8 cellular contexts compared by ENCODE assay signal in the genomic region with DNA sequence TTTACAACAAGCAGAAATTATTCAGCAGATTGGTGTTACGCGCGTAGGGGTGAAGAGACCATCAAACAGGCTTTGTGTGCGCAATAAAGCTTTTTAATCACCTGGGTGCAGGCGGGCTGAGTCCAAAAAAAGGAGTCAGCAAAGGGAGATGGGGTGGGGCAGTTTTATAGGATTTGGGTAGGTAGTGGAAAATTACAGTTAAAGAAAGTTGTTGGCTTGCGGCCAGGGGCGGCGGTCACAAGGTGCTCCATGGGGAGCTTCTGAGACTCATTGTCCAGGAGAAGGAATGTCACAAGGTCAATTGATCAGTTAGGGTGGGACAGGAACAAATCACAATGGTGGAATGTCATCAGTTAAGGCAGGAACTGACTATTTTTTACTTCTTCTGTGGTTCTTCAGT.
DNase-seq lines count a peak whose midpoint lies in the region; ATAC-seq, FAIRE-seq and TF ChIP-seq lines count a peak whose summit lies in the region.
"Not testable (repeated sequence)": the region's sequence is repeated elsewhere in the genome, so short reads cannot be mapped to it uniquely, and the experiment has no call there.

No MANE protein-coding gene starts in this region.

- not testable (repeated sequence) for TF ChIP-seq CTCF in H9 (conservative IDR thresholded peaks at IDR 0.05); K562 (IDR thresholded peaks at IDR 0.05 in 2 of 3, conservative IDR thresholded peaks at IDR 0.05 in 1 of 3; ENCODE audit: insufficient read depth in 2 of 3, low read depth in 1 of 3, low read length in 3 of 3); endothelial cell of umbilical vein (IDR thresholded peaks at IDR 0.05; ENCODE audit: extremely low read depth in 1 of 2, insufficient read depth in 1 of 2, low read depth in 1 of 2, low read length in 2 of 2); nephron (IDR thresholded peaks at IDR 0.05; ENCODE audit: unreplicated experiment in 3 of 3)

- peak overlapping the region; percentile 80 for H2AK5ac ChIP-seq in H9 (ENCODE audit: insufficient read length, low read length)

- H2BK120ac ChIP-seq in H9 (ENCODE audit: low read depth, low read length, poor library complexity, severe bottlenecking), result peak overlapping the region; percentile 44

- peaks cover 64% of the 10 kb centered on the region for H3K4me1 ChIP-seq in BLaER1
- not testable (repeated sequence) for H3K4me1 ChIP-seq in H9 (ENCODE audit: insufficient read depth, low read length); K562 (replicated peaks in 1 of 2; ENCODE audit: control insufficient read depth in 2 of 2, insufficient read depth in 2 of 2, low read length in 2 of 2)
- H3K4me1 ChIP-seq in Karpas-422 (ENCODE audit: low read length), result peaks cover 57% of the 10 kb centered on the region
- H3K4me1 ChIP-seq in endothelial cell of umbilical vein (ENCODE audit: control insufficient read depth, extremely low read depth, insufficient read depth, low read length), result peaks cover 54% of the 10 kb centered on the region
- peaks cover 32% of the 10 kb centered on the region; the same call in 1 of the 2 replicates for H3K4me1 ChIP-seq in iPS-20b (ENCODE audit: insufficient read depth, low read length)

- H2AFZ ChIP-seq in H9 (ENCODE audit: low read length); K562 (ENCODE audit: low read depth, low read length); endothelial cell of umbilical vein (ENCODE audit: low read depth, low read length): not testable (repeated sequence)
- 0 out of 2 replicates have a peak overlapping the region, but pooled peaks have one; percentile 34 for H2AFZ ChIP-seq in Karpas-422 (ENCODE audit: low read length)

- H3K18ac ChIP-seq in H9 (ENCODE audit: insufficient read length, low read depth, low read length), result not testable (repeated sequence)

- not testable (repeated sequence) for H3K9me1 ChIP-seq in K562 (ENCODE audit: control insufficient read depth, insufficient read depth, low read length); endothelial cell of umbilical vein (replicated peaks; ENCODE audit: control insufficient read depth, extremely low read depth, insufficient read depth, low read length)

- H3K27ac Mint-ChIP-seq in H9 (peak overlapping the region; percentile 89 to 97 (median 92)), nephron (peak overlapping the region; percentile 2 to 25 (median 2))
- peak overlapping the region; percentile 27 for H3K27ac Mint-ChIP-seq in stimulated activated naive B cell treated with anti-CD40 and anti-IgM and Interleukin-4, amounts not matched to agents 10 μg/mL and 1 μg/mL and 100 μg/mL, for 72 hours

- peaks cover 7 to 14% of the 10 kb centered on the region in 2 experiments for H3K9me3 Mint-ChIP-seq in H9
- H3K9me3 Mint-ChIP-seq in nephron; stimulated activated naive B cell treated with anti-CD40 and anti-IgM and Interleukin-4, amounts not matched to agents 10 μg/mL and 1 μg/mL and 100 μg/mL, for 72 hours: not testable (repeated sequence)

- not testable (repeated sequence) for H3K4ac ChIP-seq in H9 (ENCODE audit: low read depth, low read length)

- POLR2A ChIA-PET in K562 (lab: Yijun Ruan, JAX); endothelial cell of umbilical vein (lab: Charles Lee): not testable (repeated sequence)

- BruUV-seq in K562 (replicated peaks; lab: Mats Ljungman, UMichigan); endothelial cell of umbilical vein (replicated peaks; lab: Mats Ljungman, UMichigan): not testable (repeated sequence)

- in situ Hi-C loops in K562 (cut with MboI), result not testable (repeated sequence)

- not testable (repeated sequence) for H3K36me3 ChIP-seq in BLaER1; Karpas-422 (ENCODE audit: insufficient read depth, low read length); K562 (ENCODE audit: control insufficient read depth, insufficient read depth, low read length); endothelial cell of umbilical vein (ENCODE audit: control insufficient read depth in 2 of 2, extremely low read depth in 1 of 2, insufficient read depth in 2 of 2, low read length in 2 of 2); iPS-20b (ENCODE audit: insufficient read depth, low read depth, low read length)

- not testable (repeated sequence) for H3K14ac ChIP-seq in H9 (ENCODE audit: insufficient read depth, low read length)

- H3K4me3 Mint-ChIP-seq in H9, result peak overlapping the region in 1 of 2 experiments; percentile 21; a peak in 3 of 5 replicates
- H3K4me3 Mint-ChIP-seq in nephron; stimulated activated naive B cell treated with anti-CD40 and anti-IgM and Interleukin-4, amounts not matched to agents 10 μg/mL and 1 μg/mL and 100 μg/mL, for 72 hours: not testable (repeated sequence)

- peak; percentile 53 for DNase-seq in H9
- DNase-seq in Karpas-422; K562 (ENCODE audit: extremely low read depth in 1 of 4, low spot score in 3 of 4); endothelial cell of umbilical vein (ENCODE audit: low read depth, low spot score); stimulated activated naive B cell treated with anti-CD40 and anti-IgM and Interleukin-4, amounts not matched to agents 10 μg/mL and 1 μg/mL and 100 μg/mL, for 72 hours: not testable (repeated sequence)

- dilution Hi-C loops in endothelial cell of umbilical vein (cut with MboI; ENCODE audit: extremely low pct_ligation_motif_present, low sequenced_read_pairs), result not testable (repeated sequence)

- H3K4me2 ChIP-seq in BLaER1 (peak overlapping the region; percentile 76), H9 (ENCODE audit: insufficient read depth, insufficient read length, low read length) (peak overlapping the region; percentile 42), Karpas-422 (ENCODE audit: low read depth, low read length, poor library complexity, severe bottlenecking) (peak overlapping the region; percentile 69)
- H3K4me2 ChIP-seq in K562 (ENCODE audit: insufficient read depth, low read length); endothelial cell of umbilical vein (ENCODE audit: insufficient read depth, low read length): not testable (repeated sequence)

- H4K91ac ChIP-seq in H9 (ENCODE audit: insufficient read length, low read depth, low read length), result not testable (repeated sequence)

- H3K23ac ChIP-seq in H9 (ENCODE audit: insufficient read length, low read depth, low read length), result not testable (repeated sequence)

- not testable (repeated sequence) for TF ChIP-seq POLR2A in K562 (conservative IDR thresholded peaks at IDR 0.05); endothelial cell of umbilical vein (IDR thresholded peaks at IDR 0.05; ENCODE audit: low read depth, low read length)

- not testable (repeated sequence) for H3K79me1 ChIP-seq in H9 (ENCODE audit: insufficient read depth, low read depth, low read length, poor library complexity, severe bottlenecking)

- not testable (repeated sequence) for H3K9me2 ChIP-seq in Karpas-422 (replicated peaks; ENCODE audit: insufficient read depth, low read length)

- not testable (repeated sequence) for H2BK12ac ChIP-seq in H9 (ENCODE audit: insufficient read length, low read depth, low read length)

- not testable (repeated sequence) for H2BK5ac ChIP-seq in H9 (ENCODE audit: insufficient read length, low read length)

- H3K4me1 Mint-ChIP-seq in H9 (peaks cover 41 to 50% of the 10 kb centered on the region in 2 experiments), nephron (peaks cover 33% of the 10 kb centered on the region)
- H3K4me1 Mint-ChIP-seq in stimulated activated naive B cell treated with anti-CD40 and anti-IgM and Interleukin-4, amounts not matched to agents 10 μg/mL and 1 μg/mL and 100 μg/mL, for 72 hours, result peaks cover 12 to 19% of the 10 kb centered on the region in 2 donors

- H3T11ph ChIP-seq in H9 (ENCODE audit: low read length), result not testable (repeated sequence)

- not testable (repeated sequence) for FAIRE-seq in K562 (lab: Jason Lieb, UNC); endothelial cell of umbilical vein (lab: Jason Lieb, UNC)

- not testable (repeated sequence) for H2BK15ac ChIP-seq in H9 (ENCODE audit: low read depth, low read length)

- not testable (repeated sequence) for H4K5ac ChIP-seq in H9 (ENCODE audit: insufficient read length, low read depth, low read length)

- H3K23me2 ChIP-seq in H9 (ENCODE audit: insufficient read length, low read depth, low read length, poor library complexity, severe bottlenecking), result not testable (repeated sequence)

- not testable (repeated sequence) for H2BK20ac ChIP-seq in H9 (ENCODE audit: low read depth, low read length, poor library complexity, severe bottlenecking)

- H3K27ac ChIP-seq in BLaER1, result peak overlapping the region; percentile 76
- H3K27ac ChIP-seq in H9 (ENCODE audit: insufficient read length, low read depth, low read length), result peak overlapping the region; percentile 91
- peak overlapping the region; percentile 81 for H3K27ac ChIP-seq in Karpas-422 (ENCODE audit: low read length)
- H3K27ac ChIP-seq in K562 (ENCODE audit: extremely low read depth, low read depth, low read length), result not testable (repeated sequence)
- H3K27ac ChIP-seq in endothelial cell of umbilical vein (ENCODE audit: insufficient read depth, low read depth, low read length), result peak overlapping the region; percentile 99
- peak overlapping the region; percentile 25 for H3K27ac ChIP-seq in iPS-20b (ENCODE audit: low read length)

- not testable (repeated sequence) for ATAC-seq in K562; stimulated activated naive B cell treated with anti-CD40 and anti-IgM and Interleukin-4, amounts not matched to agents 10 μg/mL and 1 μg/mL and 100 μg/mL, for 72 hours (replicated peaks)

- H3K79me2 ChIP-seq in H9 (ENCODE audit: insufficient read depth, low read length); Karpas-422 (ENCODE audit: low read length); K562 (ENCODE audit: control insufficient read depth, insufficient read depth, low read length); endothelial cell of umbilical vein (ENCODE audit: control insufficient read depth, insufficient read depth, low read length): not testable (repeated sequence)

- TF ChIP-seq RAD21 in K562 (CRISPR knock-in tag; conservative IDR thresholded peaks at IDR 0.05 in 1 of 2, IDR thresholded peaks at IDR 0.05 in 1 of 2), result not testable (repeated sequence)

- peak overlapping the region; percentile 21 for H3K9ac ChIP-seq in BLaER1
- not testable (repeated sequence) for H3K9ac ChIP-seq in H9 (ENCODE audit: extremely low read depth, insufficient read length, low read length); Karpas-422 (ENCODE audit: low read length); K562 (ENCODE audit: insufficient read depth in 1 of 2, low read depth in 2 of 2, low read length in 2 of 2); endothelial cell of umbilical vein (replicated peaks; ENCODE audit: extremely low read depth, insufficient read depth, low read length); iPS-20b (ENCODE audit: low read depth, low read length)

- TF ChIP-seq EP300 in K562 (IDR thresholded peaks at IDR 0.05; ENCODE audit: low read length), result not testable (repeated sequence)

- H3K27me3 ChIP-seq in BLaER1; H9 (ENCODE audit: insufficient read depth, low read length); Karpas-422 (ENCODE audit: low read length); K562 (ENCODE audit: control insufficient read depth in 2 of 2, insufficient read depth in 2 of 2, low read length in 2 of 2); endothelial cell of umbilical vein (ENCODE audit: control insufficient read depth in 2 of 2, insufficient read depth in 2 of 2, low read length in 2 of 2); iPS-20b (ENCODE audit: insufficient read depth, low read length): not testable (repeated sequence)

- peak overlapping the region; percentile 37 for H3K4me3 ChIP-seq in BLaER1
- peak overlapping the region; percentile 40 for H3K4me3 ChIP-seq in Karpas-422 (ENCODE audit: low read length)
- H3K4me3 ChIP-seq in K562; endothelial cell of umbilical vein (replicated peaks in 1 of 3; ENCODE audit: insufficient read depth in 1 of 3, low read depth in 1 of 3, low read length in 3 of 3): not testable (repeated sequence)
- H3K4me3 ChIP-seq in iPS-20b (ENCODE audit: low read length), result peak overlapping the region; percentile 37; the same call in 1 of the 2 replicates

- CTCF ChIA-PET in K562 (lab: Yijun Ruan, JAX; ENCODE audit: low intra/inter-chr PET ratio); endothelial cell of umbilical vein (lab: Charles Lee): not testable (repeated sequence)

- H3K27me3 Mint-ChIP-seq in H9 (ENCODE audit: low read depth); nephron (ENCODE audit: low read depth); stimulated activated naive B cell treated with anti-CD40 and anti-IgM and Interleukin-4, amounts not matched to agents 10 μg/mL and 1 μg/mL and 100 μg/mL, for 72 hours: not testable (repeated sequence)

- WGBS in H9 (ENCODE audit: extremely low coverage, insufficient read length, low lambda C conversion rate), result no CpG with 5 or more reads among the region's 8 CpGs
- WGBS in K562 (ENCODE audit: insufficient coverage, low coverage, missing lambda C conversion rate), result 27% methylated on average over 8 of the region's 8 CpGs

- not testable (repeated sequence) for H4K20me1 ChIP-seq in BLaER1; H9 (ENCODE audit: control insufficient read depth, insufficient read depth, insufficient read length); Karpas-422 (ENCODE audit: insufficient read depth, low read depth, low read length); K562 (replicated peaks; ENCODE audit: control insufficient read depth, insufficient read depth, low read length); endothelial cell of umbilical vein (replicated peaks; ENCODE audit: control insufficient read depth, extremely low read depth, insufficient read depth, low read length)

- H3K9me3 ChIP-seq in BLaER1, result peaks cover 22% of the 10 kb centered on the region
- not testable (repeated sequence) for H3K9me3 ChIP-seq in H9 (ENCODE audit: control insufficient read depth, low read depth, low read length); Karpas-422 (ENCODE audit: low read length); K562 (replicated peaks; ENCODE audit: control insufficient read depth, insufficient read depth, low read depth, low read length); endothelial cell of umbilical vein (replicated peaks; ENCODE audit: control insufficient read depth, insufficient read depth, low read length); iPS-20b (ENCODE audit: insufficient read depth, low read depth, low read length)

- H3K36me3 Mint-ChIP-seq in H9 (ENCODE audit: insufficient read depth in 1 of 3, low read depth in 3 of 3), result peaks cover 11 to 12% (median 12%) of the 10 kb centered on the region in 3 experiments
- H3K36me3 Mint-ChIP-seq in nephron (ENCODE audit: low read depth); stimulated activated naive B cell treated with anti-CD40 and anti-IgM and Interleukin-4, amounts not matched to agents 10 μg/mL and 1 μg/mL and 100 μg/mL, for 72 hours: not testable (repeated sequence)

- intact Hi-C loops in K562 (cut with micrococcal nuclease), result not testable (repeated sequence)
- intact Hi-C loops in endothelial cell of umbilical vein (cut with micrococcal nuclease), result loop anchor here (10.0 kb wide), 1 partner anchor 902 kb away; the partner anchor contains the start of gene NOCT

- H3K56ac ChIP-seq in H9 (ENCODE audit: insufficient read length, low read depth, low read length), result not testable (repeated sequence)

- H4K8ac ChIP-seq in H9 (replicated peaks; ENCODE audit: insufficient read length, low read depth, low read length), result not testable (repeated sequence)

Comparison
In these comparisons a context has a peak if more than half of its experiments do, and no peak if none do; other contexts are left out.
1. H3K27ac Mint-ChIP-seq: peak in every context shown above with its lines; median percentile 92 in H9; 27 in stimulated activated naive B cell treated with anti-CD40 and anti-IgM and Interleukin-4, amounts not matched to agents 10 μg/mL and 1 μg/mL and 100 μg/mL, for 72 hours; 2 in nephron.